Comparison of ENCODE assay signal across 1 cellular context in the genomic region with DNA sequence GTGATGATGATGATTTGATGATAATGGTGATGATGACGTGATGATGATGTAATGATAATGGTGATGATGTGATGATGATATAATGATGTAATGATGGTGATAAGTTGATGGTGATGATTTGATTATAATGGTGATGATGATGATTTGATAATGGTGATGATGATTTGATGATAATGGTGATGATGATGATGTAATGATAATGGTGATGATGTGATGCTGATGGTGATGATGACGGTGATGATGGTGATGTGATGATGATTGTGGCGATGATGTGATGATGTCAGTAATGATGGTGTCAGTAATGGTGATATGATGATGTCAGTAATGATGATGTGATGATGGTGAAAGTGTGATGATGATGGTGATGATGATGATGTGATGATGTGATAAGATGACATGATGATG.
TF ChIP-seq lines count a peak whose summit lies in the region.

No MANE protein-coding gene starts in this region.

TF ChIP-seq in HEK293, 187 proteins besides CTCF, POLR2A, EP300 and RAD21 (continued from another document and continues in another):
- TF ChIP-seq, protein P1, sequence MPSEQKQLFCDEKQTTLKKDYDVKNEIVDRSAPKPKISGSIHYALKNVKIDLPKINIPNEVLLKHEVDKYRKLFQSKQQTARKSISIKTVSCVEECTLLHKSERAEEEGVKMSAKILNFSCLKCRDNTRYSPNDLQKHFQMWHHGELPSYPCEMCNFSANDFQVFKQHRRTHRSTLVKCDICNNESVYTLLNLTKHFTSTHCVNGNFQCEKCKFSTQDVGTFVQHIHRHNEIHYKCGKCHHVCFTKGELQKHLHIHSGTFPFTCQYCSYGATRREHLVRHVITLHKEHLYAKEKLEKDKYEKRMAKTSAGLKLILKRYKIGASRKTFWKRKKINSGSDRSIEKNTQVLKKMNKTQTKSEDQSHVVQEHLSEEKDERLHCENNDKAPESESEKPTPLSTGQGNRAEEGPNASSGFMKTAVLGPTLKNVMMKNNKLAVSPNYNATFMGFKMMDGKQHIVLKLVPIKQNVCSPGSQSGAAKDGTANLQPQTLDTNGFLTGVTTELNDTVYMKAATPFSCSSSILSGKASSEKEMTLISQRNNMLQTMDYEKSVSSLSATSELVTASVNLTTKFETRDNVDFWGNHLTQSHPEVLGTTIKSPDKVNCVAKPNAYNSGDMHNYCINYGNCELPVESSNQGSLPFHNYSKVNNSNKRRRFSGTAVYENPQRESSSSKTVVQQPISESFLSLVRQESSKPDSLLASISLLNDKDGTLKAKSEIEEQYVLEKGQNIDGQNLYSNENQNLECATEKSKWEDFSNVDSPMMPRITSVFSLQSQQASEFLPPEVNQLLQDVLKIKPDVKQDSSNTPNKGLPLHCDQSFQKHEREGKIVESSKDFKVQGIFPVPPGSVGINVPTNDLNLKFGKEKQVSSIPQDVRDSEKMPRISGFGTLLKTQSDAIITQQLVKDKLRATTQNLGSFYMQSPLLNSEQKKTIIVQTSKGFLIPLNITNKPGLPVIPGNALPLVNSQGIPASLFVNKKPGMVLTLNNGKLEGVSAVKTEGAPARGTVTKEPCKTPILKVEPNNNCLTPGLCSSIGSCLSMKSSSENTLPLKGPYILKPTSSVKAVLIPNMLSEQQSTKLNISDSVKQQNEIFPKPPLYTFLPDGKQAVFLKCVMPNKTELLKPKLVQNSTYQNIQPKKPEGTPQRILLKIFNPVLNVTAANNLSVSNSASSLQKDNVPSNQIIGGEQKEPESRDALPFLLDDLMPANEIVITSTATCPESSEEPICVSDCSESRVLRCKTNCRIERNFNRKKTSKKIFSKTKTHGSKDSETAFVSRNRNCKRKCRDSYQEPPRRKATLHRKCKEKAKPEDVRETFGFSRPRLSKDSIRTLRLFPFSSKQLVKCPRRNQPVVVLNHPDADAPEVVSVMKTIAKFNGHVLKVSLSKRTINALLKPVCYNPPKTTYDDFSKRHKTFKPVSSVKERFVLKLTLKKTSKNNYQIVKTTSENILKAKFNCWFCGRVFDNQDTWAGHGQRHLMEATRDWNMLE (tag by site-specific recombination; conservative IDR thresholded peaks at IDR 0.05; ENCODE audit: low read depth): no peak
- no peak for TF ChIP-seq MZF1 (tag by site-specific recombination; IDR thresholded peaks at IDR 0.05; ENCODE audit: borderline replicate concordance)
- TF ChIP-seq ZNF140 (tag by site-specific recombination; IDR thresholded peaks at IDR 0.05): no peak
- TF ChIP-seq GFI1B (tag by site-specific recombination; IDR thresholded peaks at IDR 0.05): no peak
- no peak for TF ChIP-seq ZNF174 (tag by site-specific recombination; IDR thresholded peaks at IDR 0.05)
- peak; percentile 71; the same call in 1 of the 2 replicates for TF ChIP-seq ZNF473 (tag by site-specific recombination; IDR thresholded peaks at IDR 0.05)
- peak; percentile 16; the same call in 1 of the 2 replicates for TF ChIP-seq ZSCAN23 (tag by site-specific recombination; IDR thresholded peaks at IDR 0.05)
- TF ChIP-seq ZNF423 (tag by site-specific recombination; IDR thresholded peaks at IDR 0.05): no peak
- TF ChIP-seq RBAK (tag by site-specific recombination; IDR thresholded peaks at IDR 0.05): peak; percentile 57; the same call in 1 of the 2 replicates
- TF ChIP-seq ZNF112 (tag by site-specific recombination; IDR thresholded peaks at IDR 0.05): 0 out of 2 replicates have a peak, but pooled peaks have one; percentile 50
- TF ChIP-seq, protein P2, sequence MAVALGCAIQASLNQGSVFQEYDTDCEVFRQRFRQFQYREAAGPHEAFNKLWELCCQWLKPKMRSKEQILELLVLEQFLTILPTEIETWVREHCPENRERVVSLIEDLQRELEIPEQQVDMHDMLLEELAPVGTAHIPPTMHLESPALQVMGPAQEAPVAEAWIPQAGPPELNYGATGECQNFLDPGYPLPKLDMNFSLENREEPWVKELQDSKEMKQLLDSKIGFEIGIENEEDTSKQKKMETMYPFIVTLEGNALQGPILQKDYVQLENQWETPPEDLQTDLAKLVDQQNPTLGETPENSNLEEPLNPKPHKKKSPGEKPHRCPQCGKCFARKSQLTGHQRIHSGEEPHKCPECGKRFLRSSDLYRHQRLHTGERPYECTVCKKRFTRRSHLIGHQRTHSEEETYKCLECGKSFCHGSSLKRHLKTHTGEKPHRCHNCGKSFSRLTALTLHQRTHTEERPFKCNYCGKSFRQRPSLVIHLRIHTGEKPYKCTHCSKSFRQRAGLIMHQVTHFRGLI (tag by site-specific recombination; IDR thresholded peaks at IDR 0.05): no peak
- TF ChIP-seq, protein P3, sequence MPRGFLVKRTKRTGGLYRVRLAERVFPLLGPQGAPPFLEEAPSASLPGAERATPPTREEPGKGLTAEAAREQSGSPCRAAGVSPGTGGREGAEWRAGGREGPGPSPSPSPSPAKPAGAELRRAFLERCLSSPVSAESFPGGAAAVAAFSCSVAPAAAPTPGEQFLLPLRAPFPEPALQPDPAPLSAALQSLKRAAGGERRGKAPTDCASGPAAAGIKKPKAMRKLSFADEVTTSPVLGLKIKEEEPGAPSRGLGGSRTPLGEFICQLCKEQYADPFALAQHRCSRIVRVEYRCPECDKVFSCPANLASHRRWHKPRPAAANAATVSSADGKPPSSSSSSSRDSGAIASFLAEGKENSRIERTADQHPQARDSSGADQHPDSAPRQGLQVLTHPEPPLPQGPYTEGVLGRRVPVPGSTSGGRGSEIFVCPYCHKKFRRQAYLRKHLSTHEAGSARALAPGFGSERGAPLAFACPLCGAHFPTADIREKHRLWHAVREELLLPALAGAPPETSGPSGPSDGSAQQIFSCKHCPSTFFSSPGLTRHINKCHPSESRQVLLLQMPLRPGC (tag by site-specific recombination; IDR thresholded peaks at IDR 0.05): 0 out of 2 replicates have a peak, but pooled peaks have one; percentile 47
- no peak for TF ChIP-seq ZBTB48 (tag by site-specific recombination; IDR thresholded peaks at IDR 0.05)
- TF ChIP-seq, protein P4, sequence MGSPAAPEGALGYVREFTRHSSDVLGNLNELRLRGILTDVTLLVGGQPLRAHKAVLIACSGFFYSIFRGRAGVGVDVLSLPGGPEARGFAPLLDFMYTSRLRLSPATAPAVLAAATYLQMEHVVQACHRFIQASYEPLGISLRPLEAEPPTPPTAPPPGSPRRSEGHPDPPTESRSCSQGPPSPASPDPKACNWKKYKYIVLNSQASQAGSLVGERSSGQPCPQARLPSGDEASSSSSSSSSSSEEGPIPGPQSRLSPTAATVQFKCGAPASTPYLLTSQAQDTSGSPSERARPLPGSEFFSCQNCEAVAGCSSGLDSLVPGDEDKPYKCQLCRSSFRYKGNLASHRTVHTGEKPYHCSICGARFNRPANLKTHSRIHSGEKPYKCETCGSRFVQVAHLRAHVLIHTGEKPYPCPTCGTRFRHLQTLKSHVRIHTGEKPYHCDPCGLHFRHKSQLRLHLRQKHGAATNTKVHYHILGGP (tag by site-specific recombination; IDR thresholded peaks at IDR 0.05): peak; percentile 50
- TF ChIP-seq HOXA7 (CRISPR knock-in tag; IDR thresholded peaks at IDR 0.05; ENCODE audit: borderline replicate concordance): no peak
- no peak for TF ChIP-seq ZNF707 (tag by site-specific recombination; IDR thresholded peaks at IDR 0.05)
- TF ChIP-seq ZNF274 (IDR thresholded peaks at IDR 0.05; ENCODE audit: low read length): no peak
- TF ChIP-seq ZNF274 (tag by site-specific recombination; IDR thresholded peaks at IDR 0.05; ENCODE audit: borderline replicate concordance): no peak
- TF ChIP-seq, protein P5, sequence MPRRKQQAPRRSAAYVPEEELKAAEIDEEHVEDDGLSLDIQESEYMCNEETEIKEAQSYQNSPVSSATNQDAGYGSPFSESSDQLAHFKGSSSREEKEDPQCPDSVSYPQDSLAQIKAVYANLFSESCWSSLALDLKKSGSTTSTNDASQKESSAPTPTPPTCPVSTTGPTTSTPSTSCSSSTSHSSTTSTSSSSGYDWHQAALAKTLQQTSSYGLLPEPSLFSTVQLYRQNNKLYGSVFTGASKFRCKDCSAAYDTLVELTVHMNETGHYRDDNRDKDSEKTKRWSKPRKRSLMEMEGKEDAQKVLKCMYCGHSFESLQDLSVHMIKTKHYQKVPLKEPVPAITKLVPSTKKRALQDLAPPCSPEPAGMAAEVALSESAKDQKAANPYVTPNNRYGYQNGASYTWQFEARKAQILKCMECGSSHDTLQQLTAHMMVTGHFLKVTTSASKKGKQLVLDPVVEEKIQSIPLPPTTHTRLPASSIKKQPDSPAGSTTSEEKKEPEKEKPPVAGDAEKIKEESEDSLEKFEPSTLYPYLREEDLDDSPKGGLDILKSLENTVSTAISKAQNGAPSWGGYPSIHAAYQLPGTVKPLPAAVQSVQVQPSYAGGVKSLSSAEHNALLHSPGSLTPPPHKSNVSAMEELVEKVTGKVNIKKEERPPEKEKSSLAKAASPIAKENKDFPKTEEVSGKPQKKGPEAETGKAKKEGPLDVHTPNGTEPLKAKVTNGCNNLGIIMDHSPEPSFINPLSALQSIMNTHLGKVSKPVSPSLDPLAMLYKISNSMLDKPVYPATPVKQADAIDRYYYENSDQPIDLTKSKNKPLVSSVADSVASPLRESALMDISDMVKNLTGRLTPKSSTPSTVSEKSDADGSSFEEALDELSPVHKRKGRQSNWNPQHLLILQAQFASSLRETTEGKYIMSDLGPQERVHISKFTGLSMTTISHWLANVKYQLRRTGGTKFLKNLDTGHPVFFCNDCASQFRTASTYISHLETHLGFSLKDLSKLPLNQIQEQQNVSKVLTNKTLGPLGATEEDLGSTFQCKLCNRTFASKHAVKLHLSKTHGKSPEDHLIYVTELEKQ (tag by site-specific recombination; IDR thresholded peaks at IDR 0.05; ENCODE audit: borderline replicate concordance): peak; percentile 15; the same call in 1 of the 2 replicates
- TF ChIP-seq, protein P6, sequence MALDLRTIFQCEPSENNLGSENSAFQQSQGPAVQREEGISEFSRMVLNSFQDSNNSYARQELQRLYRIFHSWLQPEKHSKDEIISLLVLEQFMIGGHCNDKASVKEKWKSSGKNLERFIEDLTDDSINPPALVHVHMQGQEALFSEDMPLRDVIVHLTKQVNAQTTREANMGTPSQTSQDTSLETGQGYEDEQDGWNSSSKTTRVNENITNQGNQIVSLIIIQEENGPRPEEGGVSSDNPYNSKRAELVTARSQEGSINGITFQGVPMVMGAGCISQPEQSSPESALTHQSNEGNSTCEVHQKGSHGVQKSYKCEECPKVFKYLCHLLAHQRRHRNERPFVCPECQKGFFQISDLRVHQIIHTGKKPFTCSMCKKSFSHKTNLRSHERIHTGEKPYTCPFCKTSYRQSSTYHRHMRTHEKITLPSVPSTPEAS (tag by site-specific recombination; IDR thresholded peaks at IDR 0.05): no peak
- no peak for TF ChIP-seq ZSCAN30 (tag by site-specific recombination; IDR thresholded peaks at IDR 0.05)
- TF ChIP-seq, protein P7, sequence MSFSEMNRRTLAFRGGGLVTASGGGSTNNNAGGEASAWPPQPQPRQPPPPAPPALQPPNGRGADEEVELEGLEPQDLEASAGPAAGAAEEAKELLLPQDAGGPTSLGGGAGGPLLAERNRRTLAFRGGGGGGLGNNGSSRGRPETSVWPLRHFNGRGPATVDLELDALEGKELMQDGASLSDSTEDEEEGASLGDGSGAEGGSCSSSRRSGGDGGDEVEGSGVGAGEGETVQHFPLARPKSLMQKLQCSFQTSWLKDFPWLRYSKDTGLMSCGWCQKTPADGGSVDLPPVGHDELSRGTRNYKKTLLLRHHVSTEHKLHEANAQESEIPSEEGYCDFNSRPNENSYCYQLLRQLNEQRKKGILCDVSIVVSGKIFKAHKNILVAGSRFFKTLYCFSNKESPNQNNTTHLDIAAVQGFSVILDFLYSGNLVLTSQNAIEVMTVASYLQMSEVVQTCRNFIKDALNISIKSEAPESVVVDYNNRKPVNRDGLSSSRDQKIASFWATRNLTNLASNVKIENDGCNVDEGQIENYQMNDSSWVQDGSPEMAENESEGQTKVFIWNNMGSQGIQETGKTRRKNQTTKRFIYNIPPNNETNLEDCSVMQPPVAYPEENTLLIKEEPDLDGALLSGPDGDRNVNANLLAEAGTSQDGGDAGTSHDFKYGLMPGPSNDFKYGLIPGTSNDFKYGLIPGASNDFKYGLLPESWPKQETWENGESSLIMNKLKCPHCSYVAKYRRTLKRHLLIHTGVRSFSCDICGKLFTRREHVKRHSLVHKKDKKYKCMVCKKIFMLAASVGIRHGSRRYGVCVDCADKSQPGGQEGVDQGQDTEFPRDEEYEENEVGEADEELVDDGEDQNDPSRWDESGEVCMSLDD (tag by site-specific recombination; IDR thresholded peaks at IDR 0.05): no peak
- TF ChIP-seq ZNF341 (tag by site-specific recombination; IDR thresholded peaks at IDR 0.05; ENCODE audit: low read depth): no peak
- peak; percentile 95 for TF ChIP-seq ZNF747 (tag by site-specific recombination; IDR thresholded peaks at IDR 0.05)
- TF ChIP-seq, protein P8, sequence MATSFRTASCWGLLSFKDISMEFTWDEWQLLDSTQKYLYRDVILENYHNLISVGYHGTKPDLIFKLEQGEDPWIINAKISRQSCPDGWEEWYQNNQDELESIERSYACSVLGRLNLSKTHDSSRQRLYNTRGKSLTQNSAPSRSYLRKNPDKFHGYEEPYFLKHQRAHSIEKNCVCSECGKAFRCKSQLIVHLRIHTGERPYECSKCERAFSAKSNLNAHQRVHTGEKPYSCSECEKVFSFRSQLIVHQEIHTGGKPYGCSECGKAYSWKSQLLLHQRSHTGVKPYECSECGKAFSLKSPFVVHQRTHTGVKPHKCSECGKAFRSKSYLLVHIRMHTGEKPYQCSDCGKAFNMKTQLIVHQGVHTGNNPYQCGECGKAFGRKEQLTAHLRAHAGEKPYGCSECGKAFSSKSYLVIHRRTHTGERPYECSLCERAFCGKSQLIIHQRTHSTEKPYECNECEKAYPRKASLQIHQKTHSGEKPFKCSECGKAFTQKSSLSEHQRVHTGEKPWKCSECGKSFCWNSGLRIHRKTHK (tag by site-specific recombination; IDR thresholded peaks at IDR 0.05): peak; percentile 59
- TF ChIP-seq ZNF521 (tag by site-specific recombination; IDR thresholded peaks at IDR 0.05): peak; percentile 99; the same call in 1 of the 2 replicates
- TF ChIP-seq ZNF114 (tag by site-specific recombination; IDR thresholded peaks at IDR 0.05): 0 out of 2 replicates have a peak, but pooled peaks have one; percentile 84
- no peak for TF ChIP-seq ZNF530 (tag by site-specific recombination; IDR thresholded peaks at IDR 0.05; ENCODE audit: low read depth)
- TF ChIP-seq ZNF2 (tag by site-specific recombination; IDR thresholded peaks at IDR 0.05): no peak
- TF ChIP-seq KLF8 (tag by site-specific recombination; IDR thresholded peaks at IDR 0.05): no peak; the same call in 1 of the 2 replicates
- TF ChIP-seq, protein P9, sequence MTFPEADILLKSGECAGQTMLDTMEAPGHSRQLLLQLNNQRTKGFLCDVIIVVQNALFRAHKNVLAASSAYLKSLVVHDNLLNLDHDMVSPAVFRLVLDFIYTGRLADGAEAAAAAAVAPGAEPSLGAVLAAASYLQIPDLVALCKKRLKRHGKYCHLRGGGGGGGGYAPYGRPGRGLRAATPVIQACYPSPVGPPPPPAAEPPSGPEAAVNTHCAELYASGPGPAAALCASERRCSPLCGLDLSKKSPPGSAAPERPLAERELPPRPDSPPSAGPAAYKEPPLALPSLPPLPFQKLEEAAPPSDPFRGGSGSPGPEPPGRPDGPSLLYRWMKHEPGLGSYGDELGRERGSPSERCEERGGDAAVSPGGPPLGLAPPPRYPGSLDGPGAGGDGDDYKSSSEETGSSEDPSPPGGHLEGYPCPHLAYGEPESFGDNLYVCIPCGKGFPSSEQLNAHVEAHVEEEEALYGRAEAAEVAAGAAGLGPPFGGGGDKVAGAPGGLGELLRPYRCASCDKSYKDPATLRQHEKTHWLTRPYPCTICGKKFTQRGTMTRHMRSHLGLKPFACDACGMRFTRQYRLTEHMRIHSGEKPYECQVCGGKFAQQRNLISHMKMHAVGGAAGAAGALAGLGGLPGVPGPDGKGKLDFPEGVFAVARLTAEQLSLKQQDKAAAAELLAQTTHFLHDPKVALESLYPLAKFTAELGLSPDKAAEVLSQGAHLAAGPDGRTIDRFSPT (tag by site-specific recombination; IDR thresholded peaks at IDR 0.05): no peak
- TF ChIP-seq ZNF248 (tag by site-specific recombination; IDR thresholded peaks at IDR 0.05): peak; percentile 51
- TF ChIP-seq HOXC10 (CRISPR knock-in tag; IDR thresholded peaks at IDR 0.05): no peak
